Comparison of ENCODE assay signal across 18 cellular contexts in genomic region chr16:4496305-4496704, GRCh38. TPM values are rescaled to one million over a fixed set of nuclear protein-coding genes. Genes with fewer than 3 reads are reported as not detected.
DNase-seq lines count a peak whose midpoint lies in the region; ATAC-seq, FAIRE-seq and TF ChIP-seq lines count a peak whose summit lies in the region.
"Had no signal": no experiment of that assay in that cellular context is flagged by ENCODE, and none has a peak within 500 bp of the region (broad histone marks: within the 10 kb centered on the region; RNA-seq: fewer than 3 reads in every experiment).

No MANE protein-coding gene starts in this region.

- no peak overlapping the region for H2AFZ ChIP-seq in GM23248

- no peak for ATAC-seq in GM21528 (IDR thresholded peaks at IDR 0.05; ENCODE audit: low FRiP score, unreplicated experiment)
- ATAC-seq: heart left ventricle, right cardiac atrium, WTC11 had no signal

- peaks cover 47% of the 10 kb centered on the region for H3K4me1 ChIP-seq in GM23248 (ENCODE audit: insufficient read depth)

- peak overlapping the region; percentile 54 for H3K4me2 ChIP-seq in GM23248 (ENCODE audit: unreplicated experiment)
- H3K4me2 ChIP-seq: BLaER1 treated with 17β-estradiol and CSF1 and Interleukin-3, amounts not matched to agents 10 nM and 100 nM had no signal

- FAIRE-seq in GM12891 (lab: Jason Lieb, UNC), result no peak

- H3K27me3 ChIP-seq in GM23248 (replicated peaks; ENCODE audit: insufficient read depth), result no peaks in the 10 kb centered on the region
- H3K27me3 ChIP-seq: BLaER1 treated with 17β-estradiol and CSF1 and Interleukin-3, amounts not matched to agents 10 nM and 100 nM; heart left ventricle; tibial nerve had no signal

- no peaks in the 10 kb centered on the region for H3K9me3 Mint-ChIP-seq in activated T-helper 1 cell treated with anti-CD3 and anti-CD28 coated beads, Interleukin-12 subunit alpha, Interleukin-12 subunit beta, Interleukin-2, Interleukin-4 antibody, amounts not matched to agents 30 ng/mL and 10 ng/mL and 1 ng/mL, durations not matched to agents 14 hours and 24 hours and 36 hours
- no peaks in the 10 kb centered on the region for H3K9me3 Mint-ChIP-seq in immature natural killer cell
- H3K9me3 Mint-ChIP-seq: dendritic cell treated with granulocyte-macrophage colony-stimulating factor and Interleukin-4, amounts not matched to agents 40 ng/mL and 50 ng/mL, for 4 days; mesothelial cell of epicardium; WTC11 had no signal

- no peak for TF ChIP-seq POLR2A in GM12891 (IDR thresholded peaks at IDR 0.05; ENCODE audit: low read depth, low read length)

- H3K27ac ChIP-seq in GM23248, result peak overlapping the region; percentile 63
- H3K27ac ChIP-seq: BLaER1 treated with 17β-estradiol and CSF1 and Interleukin-3, amounts not matched to agents 10 nM and 100 nM; tibial nerve had no signal

- no peak overlapping the region for H3K9ac ChIP-seq in GM23248
- H3K9ac ChIP-seq: BLaER1 treated with 17β-estradiol and CSF1 and Interleukin-3, amounts not matched to agents 10 nM and 100 nM had no signal

- intact Hi-C loops in activated T-helper 1 cell treated with anti-CD3 and anti-CD28 coated beads, Interleukin-12 subunit alpha, Interleukin-12 subunit beta, Interleukin-2, Interleukin-4 antibody, amounts not matched to agents 30 ng/mL and 10 ng/mL and 1 ng/mL, durations not matched to agents 14 hours and 24 hours and 36 hours (cut with micrococcal nuclease), result no loop called here

- no peaks in the 10 kb centered on the region for H3K9me2 ChIP-seq in GM23248 (ENCODE audit: insufficient read depth)

- peak; percentile 56 for DNase-seq in ACHN
- peak; percentile 79 for DNase-seq in GM23248
- no peak for DNase-seq in activated T-helper 1 cell treated with anti-CD3 and anti-CD28 coated beads, Interleukin-12 subunit alpha, Interleukin-12 subunit beta, Interleukin-2, Interleukin-4 antibody, amounts not matched to agents 30 ng/mL and 10 ng/mL and 1 ng/mL, durations not matched to agents 14 hours and 24 hours and 36 hours (ENCODE audit: low spot score)
- no peak for DNase-seq in immature natural killer cell
- DNase-seq in GM12891 (ENCODE audit: insufficient read length, low spot score), result no peak
- no peak for DNase-seq in activated effector memory CD4-positive, alpha-beta T cell treated with anti-CD3 and anti-CD28 coated beads, Interleukin-2, amount 50 U/mL, for 16 hours
- DNase-seq in HUDEP-2 (lab: John Stamatoyannopoulos, UW; ENCODE audit: unreplicated experiment in 76 of 76), result no peak
- DNase-seq: GOT3, heart left ventricle, NCI-H446 treated with DMSO at 0.1 percent for 48 hours, right cardiac atrium, Right ventricle myocardium superior had no signal

- no peaks in the 10 kb centered on the region for H3K27me3 Mint-ChIP-seq in activated T-helper 1 cell treated with anti-CD3 and anti-CD28 coated beads, Interleukin-12 subunit alpha, Interleukin-12 subunit beta, Interleukin-2, Interleukin-4 antibody, amounts not matched to agents 30 ng/mL and 10 ng/mL and 1 ng/mL, durations not matched to agents 14 hours and 24 hours and 36 hours (ENCODE audit: insufficient read depth)
- no peaks in the 10 kb centered on the region for H3K27me3 Mint-ChIP-seq in immature natural killer cell (ENCODE audit: low read depth in 3 of 3)
- H3K27me3 Mint-ChIP-seq: dendritic cell treated with granulocyte-macrophage colony-stimulating factor and Interleukin-4, amounts not matched to agents 40 ng/mL and 50 ng/mL, for 4 days had no signal

- H3K9me3 ChIP-seq in GM23248 (ENCODE audit: low read depth), result no peaks in the 10 kb centered on the region
- H3K9me3 ChIP-seq: BLaER1 treated with 17β-estradiol and CSF1 and Interleukin-3, amounts not matched to agents 10 nM and 100 nM; heart left ventricle; tibial nerve had no signal

- no peak overlapping the region for H3K4me3 Mint-ChIP-seq in activated T-helper 1 cell treated with anti-CD3 and anti-CD28 coated beads, Interleukin-12 subunit alpha, Interleukin-12 subunit beta, Interleukin-2, Interleukin-4 antibody, amounts not matched to agents 30 ng/mL and 10 ng/mL and 1 ng/mL, durations not matched to agents 14 hours and 24 hours and 36 hours
- no peak overlapping the region for H3K4me3 Mint-ChIP-seq in immature natural killer cell
- H3K4me3 Mint-ChIP-seq: dendritic cell treated with granulocyte-macrophage colony-stimulating factor and Interleukin-4, amounts not matched to agents 40 ng/mL and 50 ng/mL, for 4 days; mesothelial cell of epicardium; WTC11 had no signal

- WGBS in GM23248 (ENCODE audit: low coverage in 1 of 2, low lambda C conversion rate in 2 of 2, missing lambda C conversion rate in 2 of 2), 2 experiments, result 29 to 41% methylated on average over 4 of the region's 4 CpGs

- H4K20me1 ChIP-seq in GM23248 (ENCODE audit: insufficient read depth), result no peaks in the 10 kb centered on the region

- H3K27ac Mint-ChIP-seq in activated T-helper 1 cell treated with anti-CD3 and anti-CD28 coated beads, Interleukin-12 subunit alpha, Interleukin-12 subunit beta, Interleukin-2, Interleukin-4 antibody, amounts not matched to agents 30 ng/mL and 10 ng/mL and 1 ng/mL, durations not matched to agents 14 hours and 24 hours and 36 hours, result peak overlapping the region; percentile 18
- peak overlapping the region in 4 of 6 donors; percentile 13 to 84 (median 75) for H3K27ac Mint-ChIP-seq in immature natural killer cell
- H3K27ac Mint-ChIP-seq: dendritic cell treated with granulocyte-macrophage colony-stimulating factor and Interleukin-4, amounts not matched to agents 40 ng/mL and 50 ng/mL, for 4 days; mesothelial cell of epicardium; WTC11 had no signal

- peaks cover 72% of the 10 kb centered on the region for H3K79me2 ChIP-seq in GM23248 (ENCODE audit: insufficient read depth)

- peaks cover 50% of the 10 kb centered on the region for H3F3A ChIP-seq in GM23248 (ENCODE audit: insufficient read depth)

- peaks cover 21% of the 10 kb centered on the region for H3K36me3 Mint-ChIP-seq in activated T-helper 1 cell treated with anti-CD3 and anti-CD28 coated beads, Interleukin-12 subunit alpha, Interleukin-12 subunit beta, Interleukin-2, Interleukin-4 antibody, amounts not matched to agents 30 ng/mL and 10 ng/mL and 1 ng/mL, durations not matched to agents 14 hours and 24 hours and 36 hours (ENCODE audit: low read depth)
- H3K36me3 Mint-ChIP-seq in immature natural killer cell, result peaks cover 2 to 17% (median 7%) of the 10 kb centered on the region in 3 donors
- H3K36me3 Mint-ChIP-seq: WTC11 had no signal

- H3K36me3 ChIP-seq in GM23248 (ENCODE audit: low read depth), result no peaks in the 10 kb centered on the region

- in situ Hi-C loops in ACHN (cut with HindIII; ENCODE audit: low pct_ligation_motif_present, low pct_unique_long_range_greater_than_20kb, low sequenced_read_pairs) (no loop called here), GM23248 (cut with MboI) (no loop called here)

- peaks cover 55% of the 10 kb centered on the region for H3K4me1 Mint-ChIP-seq in activated T-helper 1 cell treated with anti-CD3 and anti-CD28 coated beads, Interleukin-12 subunit alpha, Interleukin-12 subunit beta, Interleukin-2, Interleukin-4 antibody, amounts not matched to agents 30 ng/mL and 10 ng/mL and 1 ng/mL, durations not matched to agents 14 hours and 24 hours and 36 hours (ENCODE audit: low read depth)
- peaks cover 77 to 78% of the 10 kb centered on the region in 2 donors for H3K4me1 Mint-ChIP-seq in immature natural killer cell

- H3K4me3 ChIP-seq in GM23248, result no peak overlapping the region
- H3K4me3 ChIP-seq: BLaER1 treated with 17β-estradiol and CSF1 and Interleukin-3, amounts not matched to agents 10 nM and 100 nM; heart left ventricle; tibial nerve had no signal

TF ChIP-seq in GM12891, 5 proteins besides CTCF, POLR2A, EP300 and RAD21:
- TF ChIP-seq PAX5 (IDR thresholded peaks at IDR 0.05; ENCODE audit: insufficient read depth, low read length, severe bottlenecking) (no peak), TAF1 (IDR thresholded peaks at IDR 0.05; ENCODE audit: low read depth, low read length) (no peak), POLR2AphosphoS5 (IDR thresholded peaks at IDR 0.05; ENCODE audit: low read depth, low read length) (no peak), SPI1 (IDR thresholded peaks at IDR 0.05; ENCODE audit: low read depth, low read length) (no peak), POU2F2 (IDR thresholded peaks at IDR 0.05; ENCODE audit: low read depth, low read length) (no peak)
TF ChIP-seq in GM12891: peak in this region for 0.

RNA-seq across cellular contexts. Expression of gene HMOX2, which starts 20.1 kb away (rescaled TPM):
- 36.0 and 40.8 TPM in 2 replicates for total RNA-seq in GM23248 (2014; rRNA removed; shearing (Covaris generic))
- polyA plus RNA-seq in GM23248 (2016; fragmentation: Nextera tagmentation; extraction: Ambion mirVana) (60.2 and 61.5 TPM in 2 replicates), immature natural killer cell (100 to 1,000 TPM; 130 to 225 (median 196) TPM)
- 64.7 and 68.4 TPM in 2 replicates for total RNA-seq in activated T-helper 1 cell treated with anti-CD3 and anti-CD28 coated beads, Interleukin-12 subunit alpha, Interleukin-12 subunit beta, Interleukin-2, Interleukin-4 antibody, amounts not matched to agents 30 ng/mL and 10 ng/mL and 1 ng/mL, durations not matched to agents 14 hours and 24 hours and 36 hours
- polyA plus RNA-seq in GM12891 (2012; ENCODE audit: low read depth, missing spikeins), result 34.0 TPM

RNA-seq across cellular contexts. Expression of gene NMRAL1, which starts 21.9 kb away (rescaled TPM):
- total RNA-seq in GM23248 (2014; rRNA removed; shearing (Covaris generic)), result 36.2 and 44.2 TPM in 2 replicates
- polyA plus RNA-seq in GM23248 (2016; fragmentation: Nextera tagmentation; extraction: Ambion mirVana) (37.4 and 37.5 TPM in 2 replicates), immature natural killer cell (10 to 100 TPM; 46.1 to 65.3 (median 60.7) TPM)
- total RNA-seq in activated T-helper 1 cell treated with anti-CD3 and anti-CD28 coated beads, Interleukin-12 subunit alpha, Interleukin-12 subunit beta, Interleukin-2, Interleukin-4 antibody, amounts not matched to agents 30 ng/mL and 10 ng/mL and 1 ng/mL, durations not matched to agents 14 hours and 24 hours and 36 hours, result 21.7 and 25.0 TPM in 2 replicates
- polyA plus RNA-seq in GM12891 (2012; ENCODE audit: low read depth, missing spikeins), result 61.8 TPM

RNA-seq across cellular contexts. Expression of gene CDIP1, which starts 42.3 kb away (rescaled TPM):
- 14.7 and 20.7 TPM in 2 replicates for total RNA-seq in GM23248 (2014; rRNA removed; shearing (Covaris generic))
- polyA plus RNA-seq in GM23248 (2016; fragmentation: Nextera tagmentation; extraction: Ambion mirVana), result 17.7 and 20.3 TPM in 2 replicates
- total RNA-seq in activated T-helper 1 cell treated with anti-CD3 and anti-CD28 coated beads, Interleukin-12 subunit alpha, Interleukin-12 subunit beta, Interleukin-2, Interleukin-4 antibody, amounts not matched to agents 30 ng/mL and 10 ng/mL and 1 ng/mL, durations not matched to agents 14 hours and 24 hours and 36 hours, result 61.6 and 62.7 TPM in 2 replicates
- polyA plus RNA-seq in immature natural killer cell, result 10 to 100 TPM; 26.9 to 51.9 (median 47.8) TPM
- polyA plus RNA-seq in GM12891 (2012; ENCODE audit: low read depth, missing spikeins), result 24.6 TPM

RNA-seq across cellular contexts. Expression of gene C16orf96, which starts 59.8 kb away (rescaled TPM):
- total RNA-seq in GM23248 (2014; rRNA removed; shearing (Covaris generic)), result not detected in 2 replicates
- polyA plus RNA-seq in GM23248 (2016; fragmentation: Nextera tagmentation; extraction: Ambion mirVana), result not detected in 2 replicates
- total RNA-seq in activated T-helper 1 cell treated with anti-CD3 and anti-CD28 coated beads, Interleukin-12 subunit alpha, Interleukin-12 subunit beta, Interleukin-2, Interleukin-4 antibody, amounts not matched to agents 30 ng/mL and 10 ng/mL and 1 ng/mL, durations not matched to agents 14 hours and 24 hours and 36 hours, result 0.17 TPM in 1 of 2 replicates, not detected in the other
- polyA plus RNA-seq in immature natural killer cell, result not detected
- polyA plus RNA-seq in GM12891 (2012; ENCODE audit: low read depth, missing spikeins), result 0.06 TPM

Comparison
In these comparisons a context has a peak if more than half of its experiments do, and no peak if none do; other contexts are left out.
1. DNase-seq: peak in ACHN (single experiment) and GM23248 (single experiment); none in activated T-helper 1 cell treated with anti-CD3 and anti-CD28 coated beads, Interleukin-12 subunit alpha, Interleukin-12 subunit beta, Interleukin-2, Interleukin-4 antibody, amounts not matched to agents 30 ng/mL and 10 ng/mL and 1 ng/mL, durations not matched to agents 14 hours and 24 hours and 36 hours (single experiment), immature natural killer cell (0 of 3), GM12891 (single experiment), activated effector memory CD4-positive, alpha-beta T cell treated with anti-CD3 and anti-CD28 coated beads, Interleukin-2, amount 50 U/mL, for 16 hours (single experiment) and HUDEP-2 (0 of 76).